ENCODE assay signal across 2 cellular contexts in the genomic region with DNA sequence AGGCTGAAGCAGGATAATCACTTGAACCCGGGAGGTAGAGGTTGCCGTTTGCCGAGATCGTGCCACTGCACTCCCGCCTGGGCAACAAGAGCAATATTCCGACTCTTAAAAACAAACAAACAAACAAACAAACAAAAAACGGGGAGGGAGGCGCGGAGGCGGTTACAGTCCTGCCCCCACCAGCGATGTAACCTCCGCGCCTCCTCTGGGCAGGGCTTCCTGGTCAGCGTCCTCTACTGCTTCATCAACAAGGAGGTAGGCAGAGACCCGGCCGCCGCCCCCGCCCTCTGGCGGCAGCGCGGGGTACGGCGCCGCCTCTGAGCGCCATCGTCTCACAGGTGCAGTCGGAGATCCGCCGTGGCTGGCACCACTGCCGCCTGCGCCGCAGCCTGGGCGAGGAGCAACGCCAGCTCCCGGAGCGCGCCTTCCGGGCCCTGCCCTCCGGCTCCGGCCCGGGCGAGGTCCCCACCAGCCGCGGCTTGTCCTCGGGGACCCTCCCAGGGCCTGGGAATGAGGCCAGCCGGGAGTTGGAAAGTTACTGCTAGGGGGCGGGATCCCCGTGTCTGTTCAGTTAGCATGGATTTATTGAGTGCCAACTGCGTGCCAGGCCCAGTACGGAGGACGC.
A peak's percentile ranks its signal among the peaks of the same experiment; 100 is the strongest.
TF ChIP-seq lines count a peak whose summit lies in the region.

No MANE protein-coding gene starts in this region.

TF ChIP-seq in A549, 52 proteins besides CTCF, POLR2A, EP300 and RAD21:
- TF ChIP-seq RNF2 (IDR thresholded peaks at IDR 0.05; ENCODE audit: borderline replicate concordance, low read depth) (no peak), BHLHE40 (IDR thresholded peaks at IDR 0.05; ENCODE audit: low read depth, low read length) (no peak), RARB (CRISPR knock-in tag; IDR thresholded peaks at IDR 0.05) (no peak), TFCP2L1 (CRISPR knock-in tag; IDR thresholded peaks at IDR 0.05) (no peak), NR3C1 (IDR thresholded peaks at IDR 0.05) (no peak), HOXB5 (CRISPR knock-in tag; IDR thresholded peaks at IDR 0.05) (peak; percentile 69; the same call in 1 of the 2 replicates), SMC3 (IDR thresholded peaks at IDR 0.05) (peak; percentile 94), ESRRA (IDR thresholded peaks at IDR 0.05; ENCODE audit: borderline replicate concordance, low read length) (no peak), HOXB13 (CRISPR knock-in tag; IDR thresholded peaks at IDR 0.05; ENCODE audit: low read depth) (0 out of 2 replicates have a peak, but pooled peaks have one; percentile 53), RFX5 (IDR thresholded peaks at IDR 0.05) (no peak; the same call in 1 of the 2 replicates), GATA3 (IDR thresholded peaks at IDR 0.05; ENCODE audit: borderline replicate concordance) (0 out of 2 replicates have a peak, but pooled peaks have one; percentile 40), ZSCAN20 (CRISPR knock-in tag; IDR thresholded peaks at IDR 0.05) (no peak), JUN (IDR thresholded peaks at IDR 0.05) (peak; percentile 24 to 59; a peak in 1 of 5 replicates), FOXS1 (CRISPR knock-in tag; IDR thresholded peaks at IDR 0.05) (no peak), MAZ (IDR thresholded peaks at IDR 0.05; ENCODE audit: borderline replicate concordance, low read depth, low read length) (0 out of 2 replicates have a peak, but pooled peaks have one; percentile 48)
- TF ChIP-seq, protein P1, sequence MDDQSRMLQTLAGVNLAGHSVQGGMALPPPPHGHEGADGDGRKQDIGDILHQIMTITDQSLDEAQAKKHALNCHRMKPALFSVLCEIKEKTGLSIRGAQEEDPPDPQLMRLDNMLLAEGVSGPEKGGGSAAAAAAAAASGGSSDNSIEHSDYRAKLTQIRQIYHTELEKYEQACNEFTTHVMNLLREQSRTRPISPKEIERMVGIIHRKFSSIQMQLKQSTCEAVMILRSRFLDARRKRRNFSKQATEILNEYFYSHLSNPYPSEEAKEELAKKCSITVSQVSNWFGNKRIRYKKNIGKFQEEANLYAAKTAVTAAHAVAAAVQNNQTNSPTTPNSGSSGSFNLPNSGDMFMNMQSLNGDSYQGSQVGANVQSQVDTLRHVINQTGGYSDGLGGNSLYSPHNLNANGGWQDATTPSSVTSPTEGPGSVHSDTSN (IDR thresholded peaks at IDR 0.05) = no peak
- TF ChIP-seq, protein P2, sequence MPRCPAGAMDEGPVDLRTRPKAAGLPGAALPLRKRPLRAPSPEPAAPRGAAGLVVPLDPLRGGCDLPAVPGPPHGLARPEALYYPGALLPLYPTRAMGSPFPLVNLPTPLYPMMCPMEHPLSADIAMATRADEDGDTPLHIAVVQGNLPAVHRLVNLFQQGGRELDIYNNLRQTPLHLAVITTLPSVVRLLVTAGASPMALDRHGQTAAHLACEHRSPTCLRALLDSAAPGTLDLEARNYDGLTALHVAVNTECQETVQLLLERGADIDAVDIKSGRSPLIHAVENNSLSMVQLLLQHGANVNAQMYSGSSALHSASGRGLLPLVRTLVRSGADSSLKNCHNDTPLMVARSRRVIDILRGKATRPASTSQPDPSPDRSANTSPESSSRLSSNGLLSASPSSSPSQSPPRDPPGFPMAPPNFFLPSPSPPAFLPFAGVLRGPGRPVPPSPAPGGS (IDR thresholded peaks at IDR 0.05) = 0 out of 3 replicates have a peak, but pooled peaks have one; percentile 11
- TF ChIP-seq, protein P3, sequence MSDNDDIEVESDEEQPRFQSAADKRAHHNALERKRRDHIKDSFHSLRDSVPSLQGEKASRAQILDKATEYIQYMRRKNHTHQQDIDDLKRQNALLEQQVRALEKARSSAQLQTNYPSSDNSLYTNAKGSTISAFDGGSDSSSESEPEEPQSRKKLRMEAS (IDR thresholded peaks at IDR 0.05) = peak; percentile 76; the same call in 1 of the 2 replicates
- TF ChIP-seq, protein P4, sequence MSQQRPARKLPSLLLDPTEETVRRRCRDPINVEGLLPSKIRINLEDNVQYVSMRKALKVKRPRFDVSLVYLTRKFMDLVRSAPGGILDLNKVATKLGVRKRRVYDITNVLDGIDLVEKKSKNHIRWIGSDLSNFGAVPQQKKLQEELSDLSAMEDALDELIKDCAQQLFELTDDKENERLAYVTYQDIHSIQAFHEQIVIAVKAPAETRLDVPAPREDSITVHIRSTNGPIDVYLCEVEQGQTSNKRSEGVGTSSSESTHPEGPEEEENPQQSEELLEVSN (IDR thresholded peaks at IDR 0.05; ENCODE audit: borderline replicate concordance, low read depth) = no peak; the same call in 1 of the 2 replicates

TF ChIP-seq in HepG2, 621 proteins besides CTCF, POLR2A, EP300 and RAD21 (continues in another document):
- TF ChIP-seq TAF1 (CRISPR knock-in tag; IDR thresholded peaks at IDR 0.05) (peak; percentile 49; the same call in 1 of the 2 replicates), ZNF558 (CRISPR knock-in tag; IDR thresholded peaks at IDR 0.05; ENCODE audit: borderline replicate concordance) (no peak), ZFY (CRISPR knock-in tag; IDR thresholded peaks at IDR 0.05) (peak; percentile 55; the same call in 1 of the 2 replicates), TBX2 (CRISPR knock-in tag; IDR thresholded peaks at IDR 0.05; ENCODE audit: borderline replicate concordance) (peak; percentile 66; the same call in 1 of the 2 replicates), FOXO1 (CRISPR knock-in tag; IDR thresholded peaks at IDR 0.05) (peak; percentile 72), BORCS8-MEF2B (CRISPR knock-in tag; IDR thresholded peaks at IDR 0.05) (peak; percentile 80; the same call in 1 of the 2 replicates), ETV6 (CRISPR knock-in tag; conservative IDR thresholded peaks at IDR 0.05) (0 out of 2 replicates have a peak, but pooled peaks have one; percentile 40), HNRNPLL (IDR thresholded peaks at IDR 0.05; ENCODE audit: low read depth, low read length, poor library complexity, severe bottlenecking) (peak; percentile 64), JDP2 (CRISPR knock-in tag; IDR thresholded peaks at IDR 0.05; ENCODE audit: borderline replicate concordance) (no peak), MEIS1 (CRISPR knock-in tag; IDR thresholded peaks at IDR 0.05; ENCODE audit: borderline replicate concordance) (0 out of 2 replicates have a peak, but pooled peaks have one; percentile 24), THAP11 (CRISPR knock-in tag; IDR thresholded peaks at IDR 0.05) (peak; percentile 74), ELF4 (CRISPR knock-in tag; IDR thresholded peaks at IDR 0.05; ENCODE audit: borderline replicate concordance) (0 out of 2 replicates have a peak, but pooled peaks have one; percentile 48), MYC (CRISPR knock-in tag; IDR thresholded peaks at IDR 0.05; ENCODE audit: borderline replicate concordance) (peak; percentile 46; the same call in 1 of the 2 replicates), ARHGAP35 (CRISPR knock-in tag; IDR thresholded peaks at IDR 0.05; ENCODE audit: borderline replicate concordance) (0 out of 2 replicates have a peak, but pooled peaks have one; percentile 34), HDAC1 (CRISPR knock-in tag; IDR thresholded peaks at IDR 0.05) (peak; percentile 67), SAP130 (CRISPR knock-in tag; IDR thresholded peaks at IDR 0.05; ENCODE audit: low read depth) (peak; percentile 76), MED1 (CRISPR knock-in tag; IDR thresholded peaks at IDR 0.05) (0 out of 2 replicates have a peak, but pooled peaks have one; percentile 46), SPEN (CRISPR knock-in tag; IDR thresholded peaks at IDR 0.05; ENCODE audit: low read depth) (peak; percentile 66; the same call in 1 of the 2 replicates), SNAPC2 (CRISPR knock-in tag; IDR thresholded peaks at IDR 0.05) (peak; percentile 83; the same call in 1 of the 2 replicates), TSC22D2 (CRISPR knock-in tag; IDR thresholded peaks at IDR 0.05; ENCODE audit: borderline replicate concordance) (0 out of 2 replicates have a peak, but pooled peaks have one; percentile 31), ZNF564 (CRISPR knock-in tag; IDR thresholded peaks at IDR 0.05) (0 out of 2 replicates have a peak, but pooled peaks have one; percentile 44)
- TF ChIP-seq, protein P5, sequence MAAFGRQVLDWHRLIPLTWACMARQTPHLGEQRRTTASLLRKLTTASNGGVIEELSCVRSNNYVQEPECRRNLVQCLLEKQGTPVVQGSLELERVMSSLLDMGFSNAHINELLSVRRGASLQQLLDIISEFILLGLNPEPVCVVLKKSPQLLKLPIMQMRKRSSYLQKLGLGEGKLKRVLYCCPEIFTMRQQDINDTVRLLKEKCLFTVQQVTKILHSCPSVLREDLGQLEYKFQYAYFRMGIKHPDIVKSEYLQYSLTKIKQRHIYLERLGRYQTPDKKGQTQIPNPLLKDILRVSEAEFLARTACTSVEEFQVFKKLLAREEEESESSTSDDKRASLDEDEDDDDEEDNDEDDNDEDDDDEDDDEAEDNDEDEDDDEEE (CRISPR knock-in tag; IDR thresholded peaks at IDR 0.05) = peak; percentile 78; the same call in 1 of the 2 replicates
- TF ChIP-seq, protein P6, sequence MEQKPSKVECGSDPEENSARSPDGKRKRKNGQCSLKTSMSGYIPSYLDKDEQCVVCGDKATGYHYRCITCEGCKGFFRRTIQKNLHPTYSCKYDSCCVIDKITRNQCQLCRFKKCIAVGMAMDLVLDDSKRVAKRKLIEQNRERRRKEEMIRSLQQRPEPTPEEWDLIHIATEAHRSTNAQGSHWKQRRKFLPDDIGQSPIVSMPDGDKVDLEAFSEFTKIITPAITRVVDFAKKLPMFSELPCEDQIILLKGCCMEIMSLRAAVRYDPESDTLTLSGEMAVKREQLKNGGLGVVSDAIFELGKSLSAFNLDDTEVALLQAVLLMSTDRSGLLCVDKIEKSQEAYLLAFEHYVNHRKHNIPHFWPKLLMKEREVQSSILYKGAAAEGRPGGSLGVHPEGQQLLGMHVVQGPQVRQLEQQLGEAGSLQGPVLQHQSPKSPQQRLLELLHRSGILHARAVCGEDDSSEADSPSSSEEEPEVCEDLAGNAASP (CRISPR knock-in tag; IDR thresholded peaks at IDR 0.05; ENCODE audit: borderline replicate concordance) = peak; percentile 43; the same call in 1 of the 2 replicates
- TF ChIP-seq, protein P7, sequence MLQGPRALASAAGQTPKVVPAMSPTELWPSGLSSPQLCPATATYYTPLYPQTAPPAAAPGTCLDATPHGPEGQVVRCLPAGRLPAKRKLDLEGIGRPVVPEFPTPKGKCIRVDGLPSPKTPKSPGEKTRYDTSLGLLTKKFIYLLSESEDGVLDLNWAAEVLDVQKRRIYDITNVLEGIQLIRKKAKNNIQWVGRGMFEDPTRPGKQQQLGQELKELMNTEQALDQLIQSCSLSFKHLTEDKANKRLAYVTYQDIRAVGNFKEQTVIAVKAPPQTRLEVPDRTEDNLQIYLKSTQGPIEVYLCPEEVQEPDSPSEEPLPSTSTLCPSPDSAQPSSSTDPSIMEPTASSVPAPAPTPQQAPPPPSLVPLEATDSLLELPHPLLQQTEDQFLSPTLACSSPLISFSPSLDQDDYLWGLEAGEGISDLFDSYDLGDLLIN (CRISPR knock-in tag; IDR thresholded peaks at IDR 0.05; ENCODE audit: borderline replicate concordance) = no peak
- TF ChIP-seq, protein P8, sequence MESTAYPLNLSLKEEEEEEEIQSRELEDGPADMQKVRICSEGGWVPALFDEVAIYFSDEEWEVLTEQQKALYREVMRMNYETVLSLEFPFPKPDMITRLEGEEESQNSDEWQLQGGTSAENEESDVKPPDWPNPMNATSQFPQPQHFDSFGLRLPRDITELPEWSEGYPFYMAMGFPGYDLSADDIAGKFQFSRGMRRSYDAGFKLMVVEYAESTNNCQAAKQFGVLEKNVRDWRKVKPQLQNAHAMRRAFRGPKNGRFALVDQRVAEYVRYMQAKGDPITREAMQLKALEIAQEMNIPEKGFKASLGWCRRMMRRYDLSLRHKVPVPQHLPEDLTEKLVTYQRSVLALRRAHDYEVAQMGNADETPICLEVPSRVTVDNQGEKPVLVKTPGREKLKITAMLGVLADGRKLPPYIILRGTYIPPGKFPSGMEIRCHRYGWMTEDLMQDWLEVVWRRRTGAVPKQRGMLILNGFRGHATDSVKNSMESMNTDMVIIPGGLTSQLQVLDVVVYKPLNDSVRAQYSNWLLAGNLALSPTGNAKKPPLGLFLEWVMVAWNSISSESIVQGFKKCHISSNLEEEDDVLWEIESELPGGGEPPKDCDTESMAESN (CRISPR knock-in tag; conservative IDR thresholded peaks at IDR 0.05) = peak; percentile 80
- TF ChIP-seq, protein P9, sequence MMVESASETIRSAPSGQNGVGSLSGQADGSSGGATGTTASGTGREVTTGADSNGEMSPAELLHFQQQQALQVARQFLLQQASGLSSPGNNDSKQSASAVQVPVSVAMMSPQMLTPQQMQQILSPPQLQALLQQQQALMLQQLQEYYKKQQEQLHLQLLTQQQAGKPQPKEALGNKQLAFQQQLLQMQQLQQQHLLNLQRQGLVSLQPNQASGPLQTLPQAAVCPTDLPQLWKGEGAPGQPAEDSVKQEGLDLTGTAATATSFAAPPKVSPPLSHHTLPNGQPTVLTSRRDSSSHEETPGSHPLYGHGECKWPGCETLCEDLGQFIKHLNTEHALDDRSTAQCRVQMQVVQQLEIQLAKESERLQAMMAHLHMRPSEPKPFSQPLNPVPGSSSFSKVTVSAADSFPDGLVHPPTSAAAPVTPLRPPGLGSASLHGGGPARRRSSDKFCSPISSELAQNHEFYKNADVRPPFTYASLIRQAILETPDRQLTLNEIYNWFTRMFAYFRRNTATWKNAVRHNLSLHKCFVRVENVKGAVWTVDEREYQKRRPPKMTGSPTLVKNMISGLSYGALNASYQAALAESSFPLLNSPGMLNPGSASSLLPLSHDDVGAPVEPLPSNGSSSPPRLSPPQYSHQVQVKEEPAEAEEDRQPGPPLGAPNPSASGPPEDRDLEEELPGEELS (CRISPR knock-in tag; IDR thresholded peaks at IDR 0.05) = peak; percentile 72
- TF ChIP-seq, protein P10, sequence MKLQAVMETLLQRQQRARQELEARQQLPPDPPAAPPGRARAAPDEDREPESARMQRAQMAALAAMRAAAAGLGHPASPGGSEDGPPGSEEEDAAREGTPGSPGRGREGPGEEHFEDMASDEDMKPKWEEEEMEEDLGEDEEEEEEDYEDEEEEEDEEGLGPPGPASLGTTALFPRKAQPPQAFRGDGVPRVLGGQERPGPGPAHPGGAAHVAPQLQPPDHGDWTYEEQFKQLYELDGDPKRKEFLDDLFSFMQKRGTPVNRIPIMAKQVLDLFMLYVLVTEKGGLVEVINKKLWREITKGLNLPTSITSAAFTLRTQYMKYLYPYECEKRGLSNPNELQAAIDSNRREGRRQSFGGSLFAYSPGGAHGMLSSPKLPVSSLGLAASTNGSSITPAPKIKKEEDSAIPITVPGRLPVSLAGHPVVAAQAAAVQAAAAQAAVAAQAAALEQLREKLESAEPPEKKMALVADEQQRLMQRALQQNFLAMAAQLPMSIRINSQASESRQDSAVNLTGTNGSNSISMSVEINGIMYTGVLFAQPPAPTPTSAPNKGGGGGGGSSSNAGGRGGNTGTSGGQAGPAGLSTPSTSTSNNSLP (IDR thresholded peaks at IDR 0.05; ENCODE audit: low read depth, low read length) = 0 out of 2 replicates have a peak, but pooled peaks have one; percentile 17
- TF ChIP-seq, protein P11, sequence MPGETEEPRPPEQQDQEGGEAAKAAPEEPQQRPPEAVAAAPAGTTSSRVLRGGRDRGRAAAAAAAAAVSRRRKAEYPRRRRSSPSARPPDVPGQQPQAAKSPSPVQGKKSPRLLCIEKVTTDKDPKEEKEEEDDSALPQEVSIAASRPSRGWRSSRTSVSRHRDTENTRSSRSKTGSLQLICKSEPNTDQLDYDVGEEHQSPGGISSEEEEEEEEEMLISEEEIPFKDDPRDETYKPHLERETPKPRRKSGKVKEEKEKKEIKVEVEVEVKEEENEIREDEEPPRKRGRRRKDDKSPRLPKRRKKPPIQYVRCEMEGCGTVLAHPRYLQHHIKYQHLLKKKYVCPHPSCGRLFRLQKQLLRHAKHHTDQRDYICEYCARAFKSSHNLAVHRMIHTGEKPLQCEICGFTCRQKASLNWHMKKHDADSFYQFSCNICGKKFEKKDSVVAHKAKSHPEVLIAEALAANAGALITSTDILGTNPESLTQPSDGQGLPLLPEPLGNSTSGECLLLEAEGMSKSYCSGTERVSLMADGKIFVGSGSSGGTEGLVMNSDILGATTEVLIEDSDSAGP (CRISPR knock-in tag; IDR thresholded peaks at IDR 0.05; ENCODE audit: borderline replicate concordance) = peak; percentile 89; the same call in 1 of the 2 replicates
- TF ChIP-seq, protein P12, sequence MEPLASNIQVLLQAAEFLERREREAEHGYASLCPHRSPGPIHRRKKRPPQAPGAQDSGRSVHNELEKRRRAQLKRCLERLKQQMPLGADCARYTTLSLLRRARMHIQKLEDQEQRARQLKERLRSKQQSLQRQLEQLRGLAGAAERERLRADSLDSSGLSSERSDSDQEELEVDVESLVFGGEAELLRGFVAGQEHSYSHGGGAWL (CRISPR knock-in tag; IDR thresholded peaks at IDR 0.05) = peak; percentile 62; the same call in 1 of the 2 replicates
